In the genomic region with DNA sequence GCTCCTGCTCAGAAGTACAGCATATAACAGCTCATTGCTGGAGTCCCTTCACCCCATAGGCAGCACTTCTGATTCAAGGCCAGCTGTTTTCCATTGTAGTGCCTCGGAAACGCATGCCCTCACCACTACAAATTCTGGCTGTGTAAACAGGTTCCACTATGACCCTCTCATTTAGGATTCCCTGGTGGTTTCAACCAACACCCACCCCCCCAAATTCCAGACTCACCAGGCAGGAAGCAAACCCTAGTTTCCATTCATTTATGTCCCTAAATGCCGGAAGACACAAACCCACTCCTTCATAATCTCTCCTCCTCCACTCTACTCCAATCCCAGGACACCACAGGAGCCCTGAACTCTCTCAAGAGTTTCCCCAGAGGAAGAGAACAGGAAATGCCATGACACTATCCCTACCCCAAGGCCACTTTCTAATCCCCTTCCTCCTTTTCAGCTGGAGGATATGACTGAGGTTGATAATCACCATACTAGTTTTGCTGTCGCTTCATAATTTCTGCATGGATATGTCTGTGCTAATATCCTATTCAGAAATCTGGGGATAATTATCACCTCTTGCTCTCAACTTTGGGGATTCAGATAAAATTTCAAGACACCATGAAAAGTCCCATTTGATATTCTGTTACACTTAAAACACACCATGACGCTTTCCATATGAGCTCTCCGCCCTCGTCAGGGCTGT, we compare ENCODE assay signal across 1 cellular context.
TF ChIP-seq lines count a peak whose summit lies in the region.

No MANE protein-coding gene starts in this region.

TF ChIP-seq in A549, 52 proteins besides CTCF, POLR2A, EP300 and RAD21 (continued from another document):
- no peak for TF ChIP-seq KDM1A (IDR thresholded peaks at IDR 0.05; ENCODE audit: low read depth)
